9 cellular contexts compared by ENCODE assay signal in the genomic region with DNA sequence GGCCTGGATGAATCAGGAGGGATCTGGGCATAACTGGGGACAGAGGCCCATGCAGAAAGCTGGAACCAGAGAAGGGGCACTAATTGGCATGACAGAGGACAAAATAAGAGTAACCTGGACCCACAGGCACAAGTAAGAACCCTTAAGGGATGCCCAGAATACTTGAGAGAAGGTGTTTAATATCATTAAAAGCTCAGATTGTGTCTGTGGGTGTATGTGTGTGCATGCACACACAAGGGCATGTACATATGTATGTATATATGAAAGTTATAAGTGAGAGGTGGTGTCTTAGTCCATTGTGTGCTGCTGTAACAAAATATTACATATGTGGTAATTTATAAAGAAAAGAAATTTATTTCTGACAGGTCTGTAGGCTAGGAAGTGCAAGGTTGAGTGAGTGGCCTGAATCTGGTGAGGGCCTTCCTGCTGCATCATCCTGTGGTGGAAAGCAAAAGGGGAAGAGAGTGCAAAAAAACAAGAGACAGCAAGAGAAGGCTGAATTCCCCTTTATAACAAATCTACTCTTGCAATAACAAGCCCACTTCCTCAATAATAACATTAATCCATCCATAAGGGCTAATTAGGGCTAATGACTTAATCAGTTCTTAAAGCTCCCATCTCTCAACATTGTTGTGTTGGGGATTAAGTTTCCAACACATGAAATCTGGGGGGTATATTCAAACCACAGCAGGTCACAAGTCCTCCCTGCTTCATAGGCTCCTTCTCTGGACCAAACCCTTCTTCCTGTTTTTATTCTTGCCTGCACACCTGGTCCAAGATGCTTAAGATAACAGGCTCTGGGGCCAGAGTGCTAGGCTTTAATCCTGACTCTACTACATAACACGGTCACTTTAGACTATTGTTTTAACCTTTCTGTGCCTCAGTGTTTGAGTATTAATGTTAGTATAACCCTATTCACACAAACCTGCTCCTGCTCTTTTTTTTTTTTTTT.
A peak's percentile ranks its signal among the peaks of the same experiment; 100 is the strongest.
DNase-seq lines count a peak whose midpoint lies in the region; ATAC-seq and TF ChIP-seq lines count a peak whose summit lies in the region.
"Had no signal": no experiment of that assay in that cellular context is flagged by ENCODE, and none has a peak within 500 bp of the region (broad histone marks: within the 10 kb centered on the region; RNA-seq: fewer than 3 reads in every experiment).

No MANE protein-coding gene starts in this region.

- TF ChIP-seq CTCF in right atrium auricular region (IDR thresholded peaks at IDR 0.05), result no peak
- no peak for TF ChIP-seq CTCF in foreskin fibroblast (IDR thresholded peaks at IDR 0.05; ENCODE audit: low read depth, low read length)

- no peaks in the 10 kb centered on the region for H3K4me1 ChIP-seq in right atrium auricular region

- no peak overlapping the region for H3K27ac Mint-ChIP-seq in activated naive CD8-positive, alpha-beta T cell treated with anti-CD3 and anti-CD28 coated beads, Interleukin-2, amount 50 U/mL, for 24 hours

- DNase-seq in activated naive CD8-positive, alpha-beta T cell treated with anti-CD3 and anti-CD28 coated beads, Interleukin-2, amount 50 U/mL, for 24 hours, result no peak
- no peak for DNase-seq in right atrium auricular region (ENCODE audit: low spot score)
- DNase-seq in foreskin fibroblast, result no peak
- no peak for DNase-seq in stimulated activated naive CD4-positive, alpha-beta T cell (lab: John Stamatoyannopoulos, UW)
- DNase-seq in NCI-H1048 (lab: John Stamatoyannopoulos, UW), result no peak
- DNase-seq: hippocampal formation had no signal

- peaks cover 5% of the 10 kb centered on the region for H3K4me1 Mint-ChIP-seq in activated naive CD8-positive, alpha-beta T cell treated with anti-CD3 and anti-CD28 coated beads, Interleukin-2, amount 50 U/mL, for 24 hours

- H3K4me3 ChIP-seq in right atrium auricular region (no peak overlapping the region), foreskin fibroblast (ENCODE audit: low read depth in 1 of 2, low read length in 2 of 2) (no peak overlapping the region)

- no peaks in the 10 kb centered on the region for H3K9me3 ChIP-seq in right atrium auricular region

- no peaks in the 10 kb centered on the region for H3K36me3 Mint-ChIP-seq in activated naive CD8-positive, alpha-beta T cell treated with anti-CD3 and anti-CD28 coated beads, Interleukin-2, amount 50 U/mL, for 24 hours (ENCODE audit: low read depth)

- H3K27me3 Mint-ChIP-seq in activated naive CD8-positive, alpha-beta T cell treated with anti-CD3 and anti-CD28 coated beads, Interleukin-2, amount 50 U/mL, for 24 hours, result no peaks in the 10 kb centered on the region

- ATAC-seq in GM18502 (IDR thresholded peaks at IDR 0.05; ENCODE audit: poor library complexity, unreplicated experiment) (peak; percentile 84), GM21717 (IDR thresholded peaks at IDR 0.05; ENCODE audit: unreplicated experiment) (peak; percentile 92), HG03520 (IDR thresholded peaks at IDR 0.05; ENCODE audit: unreplicated experiment) (peak; percentile 47)
- peak; percentile 46 for ATAC-seq in activated naive CD8-positive, alpha-beta T cell treated with anti-CD3 and anti-CD28 coated beads, Interleukin-2, amount 50 U/mL, for 24 hours

- H3K36me3 ChIP-seq in right atrium auricular region, result no peaks in the 10 kb centered on the region

- H3K9me3 Mint-ChIP-seq in activated naive CD8-positive, alpha-beta T cell treated with anti-CD3 and anti-CD28 coated beads, Interleukin-2, amount 50 U/mL, for 24 hours, result no peaks in the 10 kb centered on the region

- no peaks in the 10 kb centered on the region for H3K27me3 ChIP-seq in right atrium auricular region

- H3K27ac ChIP-seq in right atrium auricular region, result no peak overlapping the region

- H3K4me3 Mint-ChIP-seq in activated naive CD8-positive, alpha-beta T cell treated with anti-CD3 and anti-CD28 coated beads, Interleukin-2, amount 50 U/mL, for 24 hours, result no peak overlapping the region
